In genomic region chr10:109027534-109028185, GRCh38 we compare ENCODE assay signal across 23 cellular contexts.
DNase-seq lines count a peak whose midpoint lies in the region; ATAC-seq and TF ChIP-seq lines count a peak whose summit lies in the region.
"Had no signal": no experiment of that assay in that cellular context is flagged by ENCODE, and none has a peak within 500 bp of the region (broad histone marks: within the 10 kb centered on the region; RNA-seq: fewer than 3 reads in every experiment).

No MANE protein-coding gene starts in this region.

- no peak overlapping the region for H3K9ac ChIP-seq in adipocyte (ENCODE audit: low read length)

- H3K4me3 ChIP-seq in adipocyte (ENCODE audit: low read length) (no peak overlapping the region), foreskin fibroblast (ENCODE audit: low read depth in 1 of 2, low read length in 2 of 2) (no peak overlapping the region)
- H3K4me3 ChIP-seq: GM12878, MG63, SJSA1 had no signal

- no peak for ATAC-seq in GM18870 (IDR thresholded peaks at IDR 0.05; ENCODE audit: unreplicated experiment)
- ATAC-seq: GM12878 had no signal

- no peaks in the 10 kb centered on the region for H3K36me3 ChIP-seq in adipocyte (ENCODE audit: control insufficient read depth, insufficient read depth, low read length, severe bottlenecking)
- H3K36me3 ChIP-seq: MG63, SJSA1 had no signal

- H3K9me3 ChIP-seq in adipocyte (ENCODE audit: control insufficient read depth, low read length), result no peaks in the 10 kb centered on the region
- H3K9me3 ChIP-seq: MG63, SJSA1 had no signal

- DNase-seq in AG08395 (ENCODE audit: low spot score) (peak; percentile 5), GM03348 (ENCODE audit: low spot score) (peak; percentile 36), adipocyte (ENCODE audit: low read depth) (peak; percentile 52), globus pallidus (ENCODE audit: low spot score) (peak; percentile 16), foreskin fibroblast (no peak), GOT3 (lab: John Stamatoyannopoulos, UW) (no peak), NCI-H2081 (lab: John Stamatoyannopoulos, UW) (no peak)
- DNase-seq: CD8-positive, alpha-beta memory T cell; DMS 273 treated with DMSO at 0.1 percent for 48 hours; DMS79 treated with DMSO at 0.1 percent for 48 hours; IMR-90; KG1; MG63; NCI-H1105 treated with DMSO at 0.1 percent for 48 hours; NCI-H146; NCI-H2029; NCI-H526 treated with DMSO at 0.1 percent for 48 hours; Right ventricle myocardium superior; RPMI8226; T-helper 1 cell had no signal

- no peaks in the 10 kb centered on the region for H3K4me1 ChIP-seq in adipocyte (ENCODE audit: control insufficient read depth, insufficient read depth, low read length)
- H3K4me1 ChIP-seq: SJSA1 had no signal

- no peaks in the 10 kb centered on the region for H3K27me3 ChIP-seq in adipocyte (replicated peaks; ENCODE audit: control insufficient read depth, insufficient read depth, low read length)
- H3K27me3 ChIP-seq: MG63, SJSA1 had no signal

- TF ChIP-seq CTCF in foreskin fibroblast (IDR thresholded peaks at IDR 0.05; ENCODE audit: low read depth, low read length), result no peak

Comparison
In these comparisons a context has a peak if more than half of its experiments do, and no peak if none do; other contexts are left out.
1. DNase-seq: peak in AG08395 (single experiment), GM03348 (single experiment), adipocyte (single experiment) and globus pallidus (single experiment); none in foreskin fibroblast (0 of 2), GOT3 (single experiment) and NCI-H2081 (0 of 2).